ENCODE assay signal across 10 cellular contexts in genomic region chr22:47333625-47334024, GRCh38.
DNase-seq lines count a peak whose midpoint lies in the region; ATAC-seq and TF ChIP-seq lines count a peak whose summit lies in the region.
"Had no signal": no experiment of that assay in that cellular context is flagged by ENCODE, and none has a peak within 500 bp of the region (broad histone marks: within the 10 kb centered on the region; RNA-seq: fewer than 3 reads in every experiment).

No MANE protein-coding gene starts in this region.

- no peak overlapping the region for H3K4me3 ChIP-seq in A673 (ENCODE audit: low read depth, low read length, poor library complexity, severe bottlenecking)
- H3K4me3 ChIP-seq in esophagus muscularis mucosa: no peak overlapping the region

- H3K4me1 Mint-ChIP-seq in HFFc6 (ENCODE audit: low read depth): peaks cover 34% of the 10 kb centered on the region
- no peaks in the 10 kb centered on the region for H3K4me1 Mint-ChIP-seq in nephron progenitor cell
- H3K4me1 Mint-ChIP-seq: activated T-helper 17 cell treated with anti-CD3 and anti-CD28 coated beads, Interleukin-2, amount 50 U/mL, for 72 hours had no signal

- H3K27ac Mint-ChIP-seq in HFFc6 (no peak overlapping the region), nephron progenitor cell (no peak overlapping the region)
- H3K27ac Mint-ChIP-seq: activated T-helper 17 cell treated with anti-CD3 and anti-CD28 coated beads, Interleukin-2, amount 50 U/mL, for 72 hours had no signal

- H3K9me3 Mint-ChIP-seq in HFFc6 (peaks cover 16% of the 10 kb centered on the region), nephron progenitor cell (peaks cover 89% of the 10 kb centered on the region)

- H3K4me1 ChIP-seq in A673 (ENCODE audit: insufficient read depth, low read length, poor library complexity, severe bottlenecking): no peaks in the 10 kb centered on the region
- no peaks in the 10 kb centered on the region for H3K4me1 ChIP-seq in esophagus muscularis mucosa

- H3K9me3 ChIP-seq in A673 (ENCODE audit: low read depth, low read length, poor library complexity, severe bottlenecking) (no peaks in the 10 kb centered on the region), esophagus muscularis mucosa (peaks cover 0 to 9% (median 4%) of the 10 kb centered on the region in 4 donors)

- no peak for TF ChIP-seq CTCF in A673 (conservative IDR thresholded peaks at IDR 0.05; ENCODE audit: low read depth, low read length)
- no peak for TF ChIP-seq CTCF in HFFc6 (IDR thresholded peaks at IDR 0.05)
- no peak for TF ChIP-seq CTCF in esophagus muscularis mucosa (IDR thresholded peaks at IDR 0.05)
- no peak for TF ChIP-seq CTCF in nephron progenitor cell (IDR thresholded peaks at IDR 0.05)

- TF ChIP-seq POLR2A in esophagus muscularis mucosa (IDR thresholded peaks at IDR 0.05; ENCODE audit: low read depth): no peak

- H3K27me3 ChIP-seq in A673 (replicated peaks; ENCODE audit: insufficient read depth, low read depth, low read length, poor library complexity) (no peaks in the 10 kb centered on the region), esophagus muscularis mucosa (peaks cover 0 to 34% (median 0%) of the 10 kb centered on the region in 4 donors)

- no peaks in the 10 kb centered on the region for H3K36me3 ChIP-seq in A673 (ENCODE audit: insufficient read depth, low read length, poor library complexity, severe bottlenecking)
- no peaks in the 10 kb centered on the region for H3K36me3 ChIP-seq in esophagus muscularis mucosa

- intact Hi-C loops in A673 (cut with micrococcal nuclease; ENCODE audit: unreplicated experiment): no loop called here
- intact Hi-C loops in esophagus muscularis mucosa (cut with DNase I): no loop called here

- H3K4me3 Mint-ChIP-seq in HFFc6 (no peak overlapping the region), nephron progenitor cell (no peak overlapping the region)
- H3K4me3 Mint-ChIP-seq: activated T-helper 17 cell treated with anti-CD3 and anti-CD28 coated beads, Interleukin-2, amount 50 U/mL, for 72 hours had no signal

- CTCF ChIA-PET in A673 (lab: Charles Lee): no interaction called here

- POLR2A ChIA-PET in A673 (lab: Charles Lee; ENCODE audit: low non-redundant PET): no interaction called here

- TF ChIP-seq EP300 in esophagus muscularis mucosa (IDR thresholded peaks at IDR 0.05): no peak

- WGBS in esophagus muscularis mucosa: 52% methylated on average over 2 of the region's 2 CpGs

- DNase-seq in A673 (ENCODE audit: low spot score): peak; percentile 27
- peak; percentile 13 for DNase-seq in HFFc6
- DNase-seq in NCI-H748 (lab: John Stamatoyannopoulos, UW; ENCODE audit: unreplicated experiment): peak; percentile 81
- DNase-seq in esophagus muscularis mucosa (ENCODE audit: extremely low spot score): peak; percentile 62
- no peak for DNase-seq in stimulated activated CD8-positive, alpha-beta memory T cell treated with anti-CD3 and anti-CD28 coated beads, Interleukin-4, amount 100 ng/mL, for 48 hours
- DNase-seq in nephron progenitor cell: no peak
- DNase-seq: NCI-H187 had no signal

- H3K27me3 Mint-ChIP-seq in HFFc6 (ENCODE audit: insufficient read depth): peaks cover 11% of the 10 kb centered on the region
- H3K27me3 Mint-ChIP-seq in nephron progenitor cell (ENCODE audit: low read depth, poor library complexity): no peaks in the 10 kb centered on the region

- BruUV-seq in A673 (replicated peaks; lab: Mats Ljungman, UMichigan): no TSS peak

- H3K27ac ChIP-seq in A673 (ENCODE audit: low read depth, low read length, poor library complexity, severe bottlenecking) (no peak overlapping the region), esophagus muscularis mucosa (replicated peaks in 1 of 4) (no peak overlapping the region)

- peaks cover 12% of the 10 kb centered on the region for H3K36me3 Mint-ChIP-seq in HFFc6 (ENCODE audit: low read depth)
- H3K36me3 Mint-ChIP-seq in nephron progenitor cell (ENCODE audit: low read depth): no peaks in the 10 kb centered on the region

- ATAC-seq in GM18519 (IDR thresholded peaks at IDR 0.05; ENCODE audit: low FRiP score, unreplicated experiment) (no peak), HG03095 (IDR thresholded peaks at IDR 0.05; ENCODE audit: unreplicated experiment) (no peak)
- ATAC-seq: activated T-helper 17 cell treated with anti-CD3 and anti-CD28 coated beads, Interleukin-2, amount 50 U/mL, for 72 hours had no signal

Comparison
In these comparisons a context has a peak if more than half of its experiments do, and no peak if none do; other contexts are left out.
1. DNase-seq: peak in A673 (single experiment), HFFc6 (single experiment), NCI-H748 (single experiment) and esophagus muscularis mucosa (single experiment); none in stimulated activated CD8-positive, alpha-beta memory T cell treated with anti-CD3 and anti-CD28 coated beads, Interleukin-4, amount 100 ng/mL, for 48 hours (single experiment) and nephron progenitor cell (single experiment).